Comparison of ENCODE assay signal across 21 cellular contexts in the genomic region with DNA sequence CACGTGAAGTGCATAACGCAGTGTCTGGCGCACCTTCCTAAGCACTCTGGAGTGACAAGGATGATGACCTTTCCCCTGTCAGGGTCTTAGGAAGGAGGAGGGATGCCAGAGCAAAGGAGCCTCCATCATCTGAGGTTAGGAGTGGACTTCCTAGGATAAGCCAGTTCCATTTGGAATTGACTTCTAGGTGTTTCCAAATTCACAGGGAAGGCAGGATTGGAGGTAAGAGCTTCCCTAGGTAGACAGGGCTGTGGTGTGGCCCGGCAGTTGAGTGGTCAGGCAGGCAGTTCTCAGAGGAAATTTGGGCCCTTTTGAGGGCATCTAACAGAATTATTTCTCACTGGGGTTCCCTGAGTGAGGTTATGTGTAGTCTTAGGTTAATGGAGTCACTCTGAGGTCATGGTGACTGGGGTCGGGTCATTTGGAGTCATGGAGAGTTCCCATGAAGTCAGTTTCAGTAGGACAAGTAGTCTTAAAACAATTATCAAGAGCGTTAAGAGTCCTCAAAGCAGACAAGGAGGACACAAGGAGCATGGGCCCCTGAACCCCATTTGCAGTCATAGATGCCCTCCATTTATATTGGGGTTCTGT. TPM values are rescaled to one million over a fixed set of nuclear protein-coding genes. Genes with fewer than 3 reads are reported as not detected.
A peak's percentile ranks its signal among the peaks of the same experiment; 100 is the strongest.
DNase-seq lines count a peak whose midpoint lies in the region; ATAC-seq, FAIRE-seq and TF ChIP-seq lines count a peak whose summit lies in the region.
"Had no signal": no experiment of that assay in that cellular context is flagged by ENCODE, and none has a peak within 500 bp of the region (broad histone marks: within the 10 kb centered on the region; RNA-seq: fewer than 3 reads in every experiment).

No MANE protein-coding gene starts in this region.

- H3K4me2 ChIP-seq in K562 (ENCODE audit: insufficient read depth, low read length): no peak overlapping the region

- no peak overlapping the region for H3K27ac ChIP-seq in K562 (ENCODE audit: extremely low read depth, low read depth, low read length)
- H3K27ac ChIP-seq: breast epithelium, coronary artery, heart left ventricle, prostate gland, SK-N-MC had no signal

- peaks cover 0 to 8% of the 10 kb centered on the region in 2 experiments; a peak in 3 of 5 replicates for H3K4me1 ChIP-seq in K562 (replicated peaks in 1 of 2; ENCODE audit: control insufficient read depth in 2 of 2, insufficient read depth in 2 of 2, low read length in 2 of 2)
- H3K4me1 ChIP-seq: breast epithelium, prostate gland had no signal

- H3K9me1 ChIP-seq in K562 (ENCODE audit: control insufficient read depth, insufficient read depth, low read length): peaks cover 3% of the 10 kb centered on the region

- CTCF ChIA-PET in K562 (lab: Yijun Ruan, JAX; ENCODE audit: low intra/inter-chr PET ratio): no interaction called here

- H3K36me3 ChIP-seq in K562 (ENCODE audit: control insufficient read depth, insufficient read depth, low read length): peaks cover 54% of the 10 kb centered on the region

- no peak overlapping the region; the same call in 1 of the 2 replicates for H3K4me3 Mint-ChIP-seq in HFFc6
- H3K4me3 Mint-ChIP-seq: activated CD8-positive, alpha-beta T cell treated with anti-CD3 and anti-CD28 coated beads, Interleukin-2, amount 10 ng/mL, durations not matched to agents 7 days and 5 days; neural crest cell; stimulated activated naive CD8-positive, alpha-beta T cell treated with anti-CD3 and anti-CD28 coated beads, Interleukin-15, amount 100 ng/mL, for 72 hours had no signal

- H3K27me3 Mint-ChIP-seq in HFFc6 (ENCODE audit: insufficient read depth): peaks cover 4% of the 10 kb centered on the region
- H3K27me3 Mint-ChIP-seq: stimulated activated naive CD8-positive, alpha-beta T cell treated with anti-CD3 and anti-CD28 coated beads, Interleukin-15, amount 100 ng/mL, for 72 hours had no signal

- ATAC-seq in K562 (peak; percentile 5; the same call in 2 of the 3 replicates), GM18520 (IDR thresholded peaks at IDR 0.05; ENCODE audit: unreplicated experiment) (no peak), HG03097 (IDR thresholded peaks at IDR 0.05; ENCODE audit: low FRiP score, unreplicated experiment) (no peak)
- ATAC-seq: activated CD8-positive, alpha-beta T cell treated with anti-CD3 and anti-CD28 coated beads, Interleukin-2, amount 10 ng/mL, durations not matched to agents 7 days and 5 days; heart left ventricle; left lobe of liver had no signal

- WGBS in K562 (ENCODE audit: insufficient coverage, low coverage, missing lambda C conversion rate): 73% methylated on average over 6 of the region's 6 CpGs

- peak; percentile 2 for DNase-seq in stimulated activated CD4-positive, alpha-beta T cell treated with anti-CD3 and anti-CD28 coated beads, Interleukin-4, amount 100 ng/mL, for 24 hours
- no peak for DNase-seq in stimulated activated CD4-positive, alpha-beta T cell treated with anti-CD3 and anti-CD28 coated beads, Interleukin-15, amount 100 ng/mL, for 24 hours
- DNase-seq in HFFc6: no peak
- DNase-seq in K562 (ENCODE audit: extremely low read depth in 1 of 4, low spot score in 3 of 4): peak in 1 of 4 experiments; percentile 22
- no peak for DNase-seq in Kasumi-1 (lab: John Stamatoyannopoulos, UW)
- DNase-seq: activated CD8-positive, alpha-beta T cell treated with anti-CD3 and anti-CD28 coated beads, Interleukin-2, amount 10 ng/mL, durations not matched to agents 7 days and 5 days; heart left ventricle; midbrain; NCI-H1092 treated with DMSO at 0.1 percent for 48 hours; NCI-H2081 treated with DMSO at 0.1 percent for 48 hours; stimulated activated CD4-positive, alpha-beta T cell treated with anti-CD3 and anti-CD28 coated beads, Interleukin-1b, Interleukin-23, amount 100 ng/mL, for 48 hours; stimulated activated naive CD8-positive, alpha-beta T cell treated with anti-CD3 and anti-CD28 coated beads, Interleukin-15, amount 100 ng/mL, for 72 hours had no signal

- in situ Hi-C loops in K562 (cut with MboI): no loop called here

- H2AFZ ChIP-seq in K562 (ENCODE audit: low read depth, low read length): no peak overlapping the region

- H3K27ac Mint-ChIP-seq in HFFc6: peak overlapping the region; percentile 42; the same call in 1 of the 2 replicates
- H3K27ac Mint-ChIP-seq: activated CD8-positive, alpha-beta T cell treated with anti-CD3 and anti-CD28 coated beads, Interleukin-2, amount 10 ng/mL, durations not matched to agents 7 days and 5 days had no signal

- H3K79me2 ChIP-seq in K562 (ENCODE audit: control insufficient read depth, insufficient read depth, low read length): peaks cover 7% of the 10 kb centered on the region

- intact Hi-C loops in K562 (cut with micrococcal nuclease): no loop called here

- H4K20me1 ChIP-seq in K562 (replicated peaks; ENCODE audit: control insufficient read depth, insufficient read depth, low read length): peaks cover under 1% of the 10 kb centered on the region; the same call in 1 of the 2 replicates

- no peak for TF ChIP-seq EP300 in K562 (IDR thresholded peaks at IDR 0.05; ENCODE audit: low read length)

- POLR2A ChIA-PET in K562 (lab: Yijun Ruan, JAX): interaction anchor here (0.6 to 1.7 kb wide), 3 partner anchors 11 to 33 kb away, joined by 3 to 6 read pairs (median 3); no protein-coding TSS in a partner anchor

- TF ChIP-seq RAD21 in K562 (CRISPR knock-in tag; conservative IDR thresholded peaks at IDR 0.05 in 1 of 2, IDR thresholded peaks at IDR 0.05 in 1 of 2): no peak

- 0 out of 2 replicates have a peak, but pooled peaks cover 4% of the 10 kb centered on the region for H3K4me1 Mint-ChIP-seq in HFFc6 (ENCODE audit: low read depth)
- H3K4me1 Mint-ChIP-seq: neural crest cell had no signal

- H3K9me3 ChIP-seq in K562 (replicated peaks; ENCODE audit: control insufficient read depth, insufficient read depth, low read depth, low read length): no peaks in the 10 kb centered on the region
- H3K9me3 ChIP-seq: breast epithelium, heart left ventricle, prostate gland had no signal

- H3K9me3 Mint-ChIP-seq in HFFc6: no peaks in the 10 kb centered on the region
- H3K9me3 Mint-ChIP-seq: neural crest cell; stimulated activated naive CD8-positive, alpha-beta T cell treated with anti-CD3 and anti-CD28 coated beads, Interleukin-15, amount 100 ng/mL, for 72 hours had no signal

- BruUV-seq in K562 (replicated peaks; lab: Mats Ljungman, UMichigan): no TSS peak

- no peaks in the 10 kb centered on the region for H3K27me3 ChIP-seq in K562 (ENCODE audit: control insufficient read depth in 2 of 2, insufficient read depth in 2 of 2, low read length in 2 of 2)
- H3K27me3 ChIP-seq: breast epithelium, heart left ventricle had no signal

- TF ChIP-seq CTCF in HFFc6 (IDR thresholded peaks at IDR 0.05) (no peak), K562 (IDR thresholded peaks at IDR 0.05 in 2 of 3, conservative IDR thresholded peaks at IDR 0.05 in 1 of 3; ENCODE audit: insufficient read depth in 2 of 3, low read depth in 1 of 3, low read length in 3 of 3) (no peak)

- H3K36me3 Mint-ChIP-seq in HFFc6 (ENCODE audit: low read depth): peaks cover 55% of the 10 kb centered on the region

- TF ChIP-seq POLR2A in K562 (conservative IDR thresholded peaks at IDR 0.05): peak; percentile 68

- no peak for FAIRE-seq in K562 (lab: Jason Lieb, UNC)
- FAIRE-seq: endothelial cell of umbilical vein had no signal

- no peak overlapping the region for H3K9ac ChIP-seq in K562 (ENCODE audit: insufficient read depth in 1 of 2, low read depth in 2 of 2, low read length in 2 of 2)

- H3K4me3 ChIP-seq in K562: no peak overlapping the region
- H3K4me3 ChIP-seq: breast epithelium, coronary artery, heart left ventricle, prostate gland, SK-N-MC had no signal

TF ChIP-seq in K562, 482 proteins besides CTCF, POLR2A, EP300 and RAD21 (continues in another document):
- TF ChIP-seq, protein P1, sequence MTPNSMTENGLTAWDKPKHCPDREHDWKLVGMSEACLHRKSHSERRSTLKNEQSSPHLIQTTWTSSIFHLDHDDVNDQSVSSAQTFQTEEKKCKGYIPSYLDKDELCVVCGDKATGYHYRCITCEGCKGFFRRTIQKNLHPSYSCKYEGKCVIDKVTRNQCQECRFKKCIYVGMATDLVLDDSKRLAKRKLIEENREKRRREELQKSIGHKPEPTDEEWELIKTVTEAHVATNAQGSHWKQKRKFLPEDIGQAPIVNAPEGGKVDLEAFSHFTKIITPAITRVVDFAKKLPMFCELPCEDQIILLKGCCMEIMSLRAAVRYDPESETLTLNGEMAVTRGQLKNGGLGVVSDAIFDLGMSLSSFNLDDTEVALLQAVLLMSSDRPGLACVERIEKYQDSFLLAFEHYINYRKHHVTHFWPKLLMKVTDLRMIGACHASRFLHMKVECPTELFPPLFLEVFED (CRISPR knock-in tag; conservative IDR thresholded peaks at IDR 0.05): 0 out of 2 replicates have a peak, but pooled peaks have one; percentile 32
- peak in 1 of 2 experiments; percentile 11; a peak in 1 of 4 replicates for TF ChIP-seq SIN3A (IDR thresholded peaks at IDR 0.05; ENCODE audit: borderline replicate concordance in 2 of 2, control insufficient read depth in 1 of 2, low read depth in 2 of 2, low read length in 2 of 2)

RNA-seq across cellular contexts. Expression of a gene that starts 8.2 kb away (rescaled TPM):
- 100 to 1,000 TPM in 3 of 6 experiments, 10 to 100 TPM in 3; 66.1 to 109 (median 98.9) TPM for total RNA-seq in HFFc6 (2021; fragmentation: NEBNext Ultra II Directional; extraction: Animal tissue kit (Norgen Biotek cat#: 25700))
- 96.3 and 215 TPM in 2 replicates for total RNA-seq in K562 (2011; cell fraction: chromatin; rRNA removed; ENCODE audit: low replicate concordance)
- total RNA-seq in K562 (2011; cell fraction: nucleolus; rRNA removed): 144 and 155 TPM in 2 replicates
- 118 and 119 TPM in 2 replicates for total RNA-seq in K562 (2011; cell fraction: nucleoplasm; rRNA removed)
- total RNA-seq in K562 (2014; rRNA removed) (53.4 and 69.8 TPM in 2 replicates), K562 (2014; rRNA removed; fragmentation: Illumina TruSeq; extraction: Trizol) (97.7 and 108 TPM in 2 replicates), K562 (2015; rRNA removed; fragmentation: Illumina TruSeq; extraction: Trizol) (117 and 119 TPM in 2 replicates), K562 (2021) (235 and 239 TPM in 2 replicates)
- polyA plus RNA-seq in K562 (2011; rRNA removed) (148 and 175 TPM in 2 replicates), K562 (2014; fragmentation: Illumina TruSeq; extraction: Trizol) (250 and 287 TPM in 2 replicates), K562 (2014; fragmentation: Nextera tagmentation; extraction: Ambion mirVana) (10 to 100 TPM; 40.9 to 51.1 TPM), K562 (2014; rRNA removed) (154 and 168 TPM in 2 replicates)
- polyA plus RNA-seq in K562 (2011; cell fraction: cytosol; rRNA removed): 202 and 255 TPM in 2 replicates
- 198 and 337 TPM in 2 replicates for polyA plus RNA-seq in K562 (2011; cell fraction: nucleus; rRNA removed)
- polyA plus RNA-seq in K562 (2012): 180 and 222 TPM in 2 replicates
- 91.8 and 131 TPM in 2 replicates for polyA minus RNA-seq in K562 (2011; rRNA and poly(A)+ RNA removed)
- polyA minus RNA-seq in K562 (2011; cell fraction: cytosol; rRNA and poly(A)+ RNA removed): 98.9 and 104 TPM in 2 replicates
- polyA minus RNA-seq in K562 (2011; cell fraction: nucleus; rRNA and poly(A)+ RNA removed): 116 and 136 TPM in 2 replicates
